ENCODE assay signal across 2 cellular contexts in genomic region chr15:96297783-96298182, GRCh38.
TF ChIP-seq lines count a peak whose summit lies in the region.

No MANE protein-coding gene starts in this region.

TF ChIP-seq in IMR-90, 13 proteins besides CTCF, POLR2A, EP300 and RAD21:
- TF ChIP-seq CEBPB (IDR thresholded peaks at IDR 0.05; ENCODE audit: low read depth, low read length), result peak; percentile 69
- TF ChIP-seq NFE2L2 (IDR thresholded peaks at IDR 0.05; ENCODE audit: low read depth, low read length), result no peak
- no peak for TF ChIP-seq FOS (IDR thresholded peaks at IDR 0.05; ENCODE audit: low read depth, low read length)

TF ChIP-seq in K562, 482 proteins besides CTCF, POLR2A, EP300 and RAD21:
- no peak for TF ChIP-seq MIER1 (IDR thresholded peaks at IDR 0.05; ENCODE audit: low read depth)
- TF ChIP-seq BMI1 (IDR thresholded peaks at IDR 0.05; ENCODE audit: low read length), result no peak
- TF ChIP-seq CEBPB (tag; IDR thresholded peaks at IDR 0.05), result peak; percentile 58; the same call in 1 of the 2 replicates
- no peak for TF ChIP-seq ZNF41 (CRISPR knock-in tag; conservative IDR thresholded peaks at IDR 0.05)
- TF ChIP-seq MLLT1 (IDR thresholded peaks at IDR 0.05), result no peak
- no peak for TF ChIP-seq RBM15 (IDR thresholded peaks at IDR 0.05; ENCODE audit: insufficient read depth, low read length)
- TF ChIP-seq ZNF384 (IDR thresholded peaks at IDR 0.05; ENCODE audit: low read depth, low read length), result no peak
- TF ChIP-seq CEBPG (CRISPR knock-in tag; IDR thresholded peaks at IDR 0.05), result no peak
- TF ChIP-seq CEBPG (tag; conservative IDR thresholded peaks at IDR 0.05 in 1 of 2, IDR thresholded peaks at IDR 0.05 in 1 of 2), result peak in 1 of 2 experiments; percentile 35; a peak in 1 of 4 replicates
TF ChIP-seq in K562: peak in this region for 2.
